ENCODE assay signal across 19 cellular contexts in genomic region chr2:43152186-43152585, GRCh38.
A peak's percentile ranks its signal among the peaks of the same experiment; 100 is the strongest.
DNase-seq lines count a peak whose midpoint lies in the region; ATAC-seq, FAIRE-seq and TF ChIP-seq lines count a peak whose summit lies in the region.
"Had no signal": no experiment of that assay in that cellular context is flagged by ENCODE, and none has a peak within 500 bp of the region (broad histone marks: within the 10 kb centered on the region; RNA-seq: fewer than 3 reads in every experiment).

No MANE protein-coding gene starts in this region.

- H3K4me3 ChIP-seq in upper lobe of right lung (no peak overlapping the region), kidney (ENCODE audit: low read length in 2 of 2) (no peak overlapping the region), A673 (ENCODE audit: low read depth, low read length, poor library complexity, severe bottlenecking) (no peak overlapping the region)
- H3K4me3 ChIP-seq: esophagus squamous epithelium had no signal

- peaks cover 67% of the 10 kb centered on the region for H3K4me1 Mint-ChIP-seq in stimulated activated naive CD8-positive, alpha-beta T cell treated with anti-CD3 and anti-CD28 coated beads, Interleukin-15, amount 100 ng/mL, for 72 hours

- POLR2A ChIA-PET in A673 (lab: Charles Lee; ENCODE audit: low non-redundant PET): no interaction called here

- intact Hi-C loops in upper lobe of right lung (cut with DNase I) (no loop called here), kidney (cut with DNase I) (no loop called here), A673 (cut with micrococcal nuclease; ENCODE audit: unreplicated experiment) (no loop called here)

- H3K27me3 Mint-ChIP-seq in stimulated activated naive CD8-positive, alpha-beta T cell treated with anti-CD3 and anti-CD28 coated beads, Interleukin-15, amount 100 ng/mL, for 72 hours: no peaks in the 10 kb centered on the region
- H3K27me3 Mint-ChIP-seq: CD4-positive, CD25-positive, alpha-beta regulatory T cell had no signal

- no peak for DNase-seq in stimulated activated naive CD8-positive, alpha-beta T cell treated with anti-CD3 and anti-CD28 coated beads, Interleukin-15, amount 100 ng/mL, for 72 hours
- no peak for DNase-seq in stimulated activated naive CD8-positive, alpha-beta T cell treated with anti-CD3 and anti-CD28 coated beads, Interleukin-15, Interleukin-2, amounts not matched to agents 100 U/mL and 50 U/mL, for 24 hours
- peak; percentile 30 for DNase-seq in NCI-H510A treated with DMSO at 0.1 percent for 48 hours (lab: John Stamatoyannopoulos, UW)
- DNase-seq in left kidney (ENCODE audit: low read depth, low spot score): peak; percentile 44
- DNase-seq in upper lobe of right lung: no peak
- no peak for DNase-seq in NCI-H774 (lab: John Stamatoyannopoulos, UW)
- no peak for DNase-seq in kidney
- DNase-seq in A673 (ENCODE audit: low spot score): no peak
- DNase-seq: activated CD4-positive, alpha-beta T cell treated with anti-CD3 and anti-CD28 coated beads, Interleukin-2, amount 50 U/mL, for 1 hour; CD4-positive, CD25-positive, alpha-beta regulatory T cell; esophagus squamous epithelium; GDM1; kidney glomerular epithelial cell; NCI-H1436; stimulated activated CD4-positive, alpha-beta T cell treated with anti-CD3 and anti-CD28 coated beads, Interleukin-15, amount 100 ng/mL, for 24 hours had no signal

- no peak for FAIRE-seq in kidney (lab: Jason Lieb, UNC)
- FAIRE-seq: astrocyte had no signal

- peak overlapping the region in 1 of 2 donors; percentile 86 for H3K27ac Mint-ChIP-seq in stimulated activated naive CD8-positive, alpha-beta T cell treated with anti-CD3 and anti-CD28 coated beads, Interleukin-15, amount 100 ng/mL, for 72 hours
- H3K27ac Mint-ChIP-seq: T-helper 2 cell treated with Interferon-gamma antibody and Interleukin-4, amounts not matched to agents 5 μg/mL and 100 μg/mL, for 36 hours had no signal

- TF ChIP-seq CTCF in upper lobe of right lung (IDR thresholded peaks at IDR 0.05) (no peak), kidney (IDR thresholded peaks at IDR 0.05; ENCODE audit: borderline replicate concordance, extremely low read depth, insufficient read depth) (no peak), A673 (conservative IDR thresholded peaks at IDR 0.05; ENCODE audit: low read depth, low read length) (no peak)

- CTCF ChIA-PET in A673 (lab: Charles Lee): no interaction called here

- H3K9me3 ChIP-seq in upper lobe of right lung: no peaks in the 10 kb centered on the region
- no peaks in the 10 kb centered on the region for H3K9me3 ChIP-seq in kidney (ENCODE audit: control insufficient read depth in 1 of 2, low read length in 2 of 2)
- no peaks in the 10 kb centered on the region for H3K9me3 ChIP-seq in A673 (ENCODE audit: low read depth, low read length, poor library complexity, severe bottlenecking)
- H3K9me3 ChIP-seq: esophagus squamous epithelium had no signal

- H3K27me3 ChIP-seq in upper lobe of right lung: no peaks in the 10 kb centered on the region
- no peaks in the 10 kb centered on the region for H3K27me3 ChIP-seq in A673 (replicated peaks; ENCODE audit: insufficient read depth, low read depth, low read length, poor library complexity)
- H3K27me3 ChIP-seq: esophagus squamous epithelium had no signal

- H3K4me1 ChIP-seq in upper lobe of right lung (peaks cover 14% of the 10 kb centered on the region), kidney (ENCODE audit: control insufficient read depth in 1 of 2, insufficient read depth in 1 of 2, low read depth in 1 of 2, low read length in 2 of 2) (peaks cover 0 to 3% of the 10 kb centered on the region in 2 donors), A673 (ENCODE audit: insufficient read depth, low read length, poor library complexity, severe bottlenecking) (no peaks in the 10 kb centered on the region)

- no peak for ATAC-seq in stimulated activated naive CD8-positive, alpha-beta T cell treated with anti-CD3 and anti-CD28 coated beads, Interleukin-15, amount 100 ng/mL, for 72 hours
- no peak for ATAC-seq in stimulated activated naive CD8-positive, alpha-beta T cell treated with anti-CD3 and anti-CD28 coated beads, Interleukin-15, Interleukin-2, amounts not matched to agents 100 U/mL and 50 U/mL, for 24 hours
- peak; percentile 42 for ATAC-seq in upper lobe of right lung

- H3K4me3 Mint-ChIP-seq in stimulated activated naive CD8-positive, alpha-beta T cell treated with anti-CD3 and anti-CD28 coated beads, Interleukin-15, amount 100 ng/mL, for 72 hours: peak overlapping the region; percentile 3 to 60
- H3K4me3 Mint-ChIP-seq: T-helper 2 cell treated with Interferon-gamma antibody and Interleukin-4, amounts not matched to agents 5 μg/mL and 100 μg/mL, for 36 hours had no signal

- no peaks in the 10 kb centered on the region for H3K36me3 ChIP-seq in upper lobe of right lung
- no peaks in the 10 kb centered on the region for H3K36me3 ChIP-seq in kidney (ENCODE audit: control insufficient read depth in 1 of 2, insufficient read depth in 2 of 2, low read length in 2 of 2)
- no peaks in the 10 kb centered on the region for H3K36me3 ChIP-seq in A673 (ENCODE audit: insufficient read depth, low read length, poor library complexity, severe bottlenecking)
- H3K36me3 ChIP-seq: esophagus squamous epithelium had no signal

- no peaks in the 10 kb centered on the region for H3K9me3 Mint-ChIP-seq in stimulated activated naive CD8-positive, alpha-beta T cell treated with anti-CD3 and anti-CD28 coated beads, Interleukin-15, amount 100 ng/mL, for 72 hours
- H3K9me3 Mint-ChIP-seq: CD4-positive, CD25-positive, alpha-beta regulatory T cell; T-helper 2 cell treated with Interferon-gamma antibody and Interleukin-4, amounts not matched to agents 5 μg/mL and 100 μg/mL, for 36 hours had no signal

- no peak overlapping the region for H3K9ac ChIP-seq in kidney (ENCODE audit: low read length in 2 of 2)
- H3K9ac ChIP-seq: KMS-11 had no signal

- no TSS peak for BruUV-seq in A673 (replicated peaks; lab: Mats Ljungman, UMichigan)

- no peak overlapping the region for H3K27ac ChIP-seq in upper lobe of right lung
- H3K27ac ChIP-seq in kidney (ENCODE audit: low read depth in 2 of 2, low read length in 2 of 2): no peak overlapping the region
- H3K27ac ChIP-seq in A673 (ENCODE audit: low read depth, low read length, poor library complexity, severe bottlenecking): no peak overlapping the region
- H3K27ac ChIP-seq: esophagus squamous epithelium, HL-60, KMS-11 had no signal

Comparison
In these comparisons a context has a peak if more than half of its experiments do, and no peak if none do; other contexts are left out.
1. DNase-seq: peak in NCI-H510A treated with DMSO at 0.1 percent for 48 hours (single experiment) and left kidney (single experiment); none in stimulated activated naive CD8-positive, alpha-beta T cell treated with anti-CD3 and anti-CD28 coated beads, Interleukin-15, amount 100 ng/mL, for 72 hours (0 of 2), stimulated activated naive CD8-positive, alpha-beta T cell treated with anti-CD3 and anti-CD28 coated beads, Interleukin-15, Interleukin-2, amounts not matched to agents 100 U/mL and 50 U/mL, for 24 hours (single experiment), upper lobe of right lung (single experiment), NCI-H774 (single experiment), kidney (single experiment) and A673 (single experiment).